9 cellular contexts compared by ENCODE assay signal in the genomic region with DNA sequence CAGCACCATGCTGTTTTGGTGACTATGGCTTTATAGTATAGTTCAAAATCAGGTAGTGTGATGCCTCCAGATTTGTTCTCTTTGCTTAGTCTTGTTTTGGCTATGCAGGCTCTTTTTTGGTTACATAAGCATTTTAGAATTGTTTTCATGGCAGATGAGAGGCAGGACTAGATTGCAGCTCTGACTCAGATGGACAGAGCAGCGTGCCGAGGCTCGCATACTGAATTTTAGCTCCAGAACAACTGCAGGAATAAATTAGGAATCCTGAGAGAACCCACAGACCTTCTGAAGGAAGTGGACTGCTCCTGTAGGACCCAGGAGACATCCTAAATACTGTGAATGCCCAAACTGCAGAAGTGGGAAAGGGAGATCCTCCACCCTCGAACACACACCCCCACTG.
"Had no signal": no experiment of that assay in that cellular context is flagged by ENCODE, and none has a peak within 500 bp of the region (broad histone marks: within the 10 kb centered on the region; RNA-seq: fewer than 3 reads in every experiment).

No MANE protein-coding gene starts in this region.

- H3K4me3 ChIP-seq: GM23248, HAP-1, K562 had no signal

- H3K4me1 ChIP-seq: HAP-1 had no signal

- DNase-seq: GM23248, GOT3, H7, HFFc6, IMR-90 had no signal

- H3K27ac ChIP-seq: GM23248 had no signal

- H2AFZ ChIP-seq: GM23248 had no signal

- FAIRE-seq: HTR-8/SVneo, K562 had no signal

- H3K36me3 ChIP-seq: HAP-1 had no signal

- ATAC-seq: HCT116, K562 had no signal

- H3K9me3 ChIP-seq: HAP-1 had no signal
